ENCODE assay signal across 8 cellular contexts in the genomic region with DNA sequence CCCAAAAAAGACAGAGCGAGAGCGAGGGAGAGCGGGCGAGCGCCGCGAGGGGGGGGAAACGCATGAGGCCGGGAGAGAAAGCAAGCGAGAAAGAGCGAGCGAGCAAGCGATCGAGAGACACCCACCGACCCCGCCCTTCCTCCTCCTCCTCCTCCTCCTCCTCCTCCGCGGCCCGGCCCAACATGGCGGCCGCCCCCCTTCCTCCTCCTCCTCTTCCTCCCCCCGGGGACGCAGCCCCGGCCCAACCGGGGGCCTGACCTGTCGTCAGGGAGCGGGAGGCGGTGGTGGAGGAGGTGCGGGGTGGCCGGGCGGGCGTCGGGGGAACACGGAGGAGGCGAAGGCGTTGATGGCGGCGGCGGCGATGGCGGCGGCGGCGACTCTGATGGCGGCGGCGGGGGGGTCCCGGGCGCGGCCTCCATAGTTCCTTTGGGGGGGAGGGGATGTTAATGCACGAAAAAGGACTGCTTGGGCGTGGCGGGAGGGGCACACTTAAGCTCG. TPM values are rescaled to one million over a fixed set of nuclear protein-coding genes. Genes with fewer than 3 reads are reported as not detected.
DNase-seq lines count a peak whose midpoint lies in the region; ATAC-seq and TF ChIP-seq lines count a peak whose summit lies in the region.

No MANE protein-coding gene starts in this region.

- ATAC-seq in GM21515 (IDR thresholded peaks at IDR 0.05; ENCODE audit: unreplicated experiment) (peak; percentile 1), omental fat pad (ENCODE audit: low FRiP score) (peak; percentile 27)

- peak overlapping the region; percentile 82 for H3K4me2 ChIP-seq in Loucy (ENCODE audit: low read depth, low read length, poor library complexity, severe bottlenecking)

- peaks cover 9% of the 10 kb centered on the region for H4K20me1 ChIP-seq in Loucy (ENCODE audit: insufficient read depth, low read length, poor library complexity, severe bottlenecking)

- H3K4me1 ChIP-seq in Loucy (ENCODE audit: insufficient read depth, low read length, poor library complexity, severe bottlenecking), result peaks cover 39% of the 10 kb centered on the region

- no peaks in the 10 kb centered on the region for H3K9me3 ChIP-seq in Loucy (ENCODE audit: insufficient read depth, low read depth, low read length)
- H3K9me3 ChIP-seq in SK-N-MC (ENCODE audit: low read depth, low read length), result no peaks in the 10 kb centered on the region

- peak overlapping the region; percentile 100 for H3K9ac ChIP-seq in Loucy (ENCODE audit: low read depth, low read length, poor library complexity, severe bottlenecking)
- peak overlapping the region; percentile 100 for H3K9ac ChIP-seq in SK-N-MC (ENCODE audit: insufficient read length)

- DNase-seq in SK-N-MC (ENCODE audit: low read depth, low spot score), result no peak
- DNase-seq in activated naive CD4-positive, alpha-beta T cell treated with anti-CD3 and anti-CD28 coated beads, Interleukin-2, amount 50 U/mL, for 16 hours, result peak; percentile 89
- peak; percentile 89 for DNase-seq in glutamatergic neuron
- peak; percentile 46 for DNase-seq in omental fat pad (ENCODE audit: low spot score)

- peaks cover 19% of the 10 kb centered on the region for H3K27me3 ChIP-seq in Loucy (ENCODE audit: insufficient read depth, low read length, poor library complexity, severe bottlenecking)

- peaks cover 54% of the 10 kb centered on the region for H3K79me2 ChIP-seq in Loucy (ENCODE audit: insufficient read depth, low read length)

- H3F3A ChIP-seq in Loucy (ENCODE audit: low read depth), result peaks cover 26% of the 10 kb centered on the region

- peak overlapping the region; percentile 100 for H3K27ac Mint-ChIP-seq in glutamatergic neuron (ENCODE audit: unreplicated experiment)

- peak overlapping the region; percentile 99 for H3K4me3 ChIP-seq in Loucy (ENCODE audit: low read length, poor library complexity, severe bottlenecking)
- H3K4me3 ChIP-seq in SK-N-MC, result peak overlapping the region; percentile 94

- H3K27ac ChIP-seq in C4-2B (peak overlapping the region; percentile 99), SK-N-MC (peak overlapping the region; percentile 99), temporal lobe (ENCODE audit: low read depth, low read length) (peak overlapping the region; percentile 100)

- H3K9me2 ChIP-seq in Loucy (replicated peaks; ENCODE audit: low read depth, low read length), result no peaks in the 10 kb centered on the region

- peaks cover 10% of the 10 kb centered on the region for H3K36me3 Mint-ChIP-seq in glutamatergic neuron (ENCODE audit: unreplicated experiment)

- H3K27me3 Mint-ChIP-seq in glutamatergic neuron (ENCODE audit: unreplicated experiment), result peaks cover 25% of the 10 kb centered on the region

- H3K36me3 ChIP-seq in Loucy (ENCODE audit: insufficient read depth, low read length) (peaks cover 12% of the 10 kb centered on the region), SK-N-MC (ENCODE audit: insufficient read depth, low read length) (peaks cover 19% of the 10 kb centered on the region)

- H3K4me3 Mint-ChIP-seq in glutamatergic neuron (ENCODE audit: unreplicated experiment), result peak overlapping the region; percentile 97

- H3K4me1 Mint-ChIP-seq in glutamatergic neuron (ENCODE audit: low read depth, unreplicated experiment), result peaks cover 34% of the 10 kb centered on the region

- no peak overlapping the region; the same call in 1 of the 2 replicates for H2AFZ ChIP-seq in Loucy (ENCODE audit: low read length)

- peaks cover 31% of the 10 kb centered on the region for H3K9me3 Mint-ChIP-seq in glutamatergic neuron (ENCODE audit: unreplicated experiment)

- TF ChIP-seq CTCF in C4-2B (conservative IDR thresholded peaks at IDR 0.05) (no peak), Loucy (conservative IDR thresholded peaks at IDR 0.05; ENCODE audit: low read length) (no peak), glutamatergic neuron (IDR thresholded peaks at IDR 0.05; ENCODE audit: partially characterized antibody, unreplicated experiment) (no peak), omental fat pad (IDR thresholded peaks at IDR 0.05) (no peak)

RNA-seq across cellular contexts. Expression of a gene that starts 1.4 kb away (rescaled TPM):
- 50.3 TPM for total RNA-seq in glutamatergic neuron (ENCODE audit: unreplicated experiment)
- 10 to 100 TPM; 13.1 to 20.9 (median 18.0) TPM for total RNA-seq in omental fat pad
- 14.0 TPM for total RNA-seq in temporal lobe

RNA-seq across cellular contexts. Expression of a gene that starts 18.4 kb away (rescaled TPM):
- 79.9 TPM for total RNA-seq in glutamatergic neuron (ENCODE audit: unreplicated experiment)
- 10 to 100 TPM; 36.5 to 50.7 (median 49.2) TPM for total RNA-seq in omental fat pad
- total RNA-seq in temporal lobe, result 73.5 TPM
